In the genomic region with DNA sequence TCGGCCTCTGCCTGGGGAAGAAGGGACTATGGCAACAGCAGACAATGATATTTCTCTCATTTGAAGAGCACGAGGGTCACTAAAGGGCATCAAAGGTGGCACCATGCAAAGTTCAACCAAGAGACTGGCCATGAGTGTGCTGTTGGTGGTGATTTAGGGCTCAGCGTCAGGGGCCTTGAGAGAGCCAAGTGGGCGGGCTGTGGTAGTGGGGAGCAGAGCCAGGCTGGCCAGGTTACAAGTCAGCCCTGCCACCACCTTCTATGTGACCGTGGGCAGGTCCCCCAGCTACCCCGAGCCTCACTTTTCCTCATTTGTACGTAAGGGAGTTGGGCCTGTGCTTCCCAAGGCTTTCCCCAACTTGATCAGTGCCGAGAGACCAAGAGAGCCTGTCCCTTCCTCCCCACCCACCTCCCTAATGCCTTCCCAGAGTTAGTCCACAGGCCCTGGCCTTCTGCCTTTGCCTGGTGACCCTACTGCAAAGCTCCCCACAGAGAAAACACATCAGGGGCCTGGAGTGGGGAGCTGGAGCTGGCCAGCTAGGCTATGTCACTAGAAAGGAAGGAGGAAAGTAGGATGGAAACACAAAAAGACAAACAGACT, we compare ENCODE assay signal across 31 cellular contexts.
DNase-seq lines count a peak whose midpoint lies in the region; ATAC-seq and TF ChIP-seq lines count a peak whose summit lies in the region.
"Had no signal": no experiment of that assay in that cellular context is flagged by ENCODE, and none has a peak within 500 bp of the region (broad histone marks: within the 10 kb centered on the region; RNA-seq: fewer than 3 reads in every experiment).

No MANE protein-coding gene starts in this region.

- peak overlapping the region; percentile 1 for H3K27ac Mint-ChIP-seq in stimulated activated memory B cell treated with anti-CD40 and anti-IgM and Interleukin-4, amounts not matched to agents 10 μg/mL and 1 μg/mL and 100 μg/mL, for 72 hours
- H3K27ac Mint-ChIP-seq in activated CD8-positive, alpha-beta T cell treated with anti-CD3 and anti-CD28 coated beads, Interleukin-2, amount 10 ng/mL, durations not matched to agents 7 days and 5 days = no peak overlapping the region
- H3K27ac Mint-ChIP-seq: B cell; HFFc6; natural killer cell; T-helper 1 cell treated with Interleukin-12 subunit alpha and Interleukin-12 subunit beta and Interleukin-4 antibody, amounts not matched to agents 30 μg/mL and 1 μg/mL, for 36 hours had no signal

- H3K27me3 Mint-ChIP-seq in stimulated activated memory B cell treated with anti-CD40 and anti-IgM and Interleukin-4, amounts not matched to agents 10 μg/mL and 1 μg/mL and 100 μg/mL, for 72 hours = no peaks in the 10 kb centered on the region
- no peaks in the 10 kb centered on the region for H3K27me3 Mint-ChIP-seq in activated CD8-positive, alpha-beta T cell treated with anti-CD3 and anti-CD28 coated beads, Interleukin-2, amount 10 ng/mL, durations not matched to agents 7 days and 5 days (ENCODE audit: low read depth)
- H3K27me3 Mint-ChIP-seq: B cell; CD4-positive, alpha-beta memory T cell; central memory CD8-positive, alpha-beta T cell had no signal

- ATAC-seq in heart right ventricle (peak in 4 of 8 donors; percentile 12 to 45 (median 18)), right cardiac atrium (no peak)
- ATAC-seq in stimulated activated memory B cell treated with anti-CD40 and anti-IgM and Interleukin-4, amounts not matched to agents 10 μg/mL and 1 μg/mL and 100 μg/mL, for 72 hours = no peak
- ATAC-seq in activated CD8-positive, alpha-beta T cell treated with anti-CD3 and anti-CD28 coated beads, Interleukin-2, amount 10 ng/mL, durations not matched to agents 7 days and 5 days = no peak
- ATAC-seq: activated CD4-positive, CD25-positive, alpha-beta regulatory T cell treated with anti-CD3 and anti-CD28 coated beads, Interleukin-2, amount 50 U/mL, for 24 hours; left colon; natural killer cell; SK-N-SH treated with all-trans-retinoic acid at 6 μM for 48 hours had no signal

- H3K4me1 ChIP-seq in heart right ventricle (peaks cover 10 to 69% (median 29%) of the 10 kb centered on the region in 9 donors), right cardiac atrium (ENCODE audit: control insufficient read depth, insufficient read depth, low read length) (no peaks in the 10 kb centered on the region), muscle layer of duodenum (ENCODE audit: control insufficient read depth in 1 of 2, insufficient read depth in 2 of 2, low read length in 2 of 2) (peaks cover 0 to 9% of the 10 kb centered on the region in 2 donors)
- H3K4me1 ChIP-seq: parathyroid adenoma, tibial artery had no signal

- intact Hi-C loops in heart right ventricle (cut with DNase I) = loop anchor here in 1 of 10 donors (5.0 kb wide), 1 partner anchor 122 kb away; the partner anchor contains the start of gene SLC26A2
- intact Hi-C loops in right cardiac atrium (cut with DNase I) = no loop called here

- no peaks in the 10 kb centered on the region for H3K4me1 Mint-ChIP-seq in stimulated activated memory B cell treated with anti-CD40 and anti-IgM and Interleukin-4, amounts not matched to agents 10 μg/mL and 1 μg/mL and 100 μg/mL, for 72 hours
- H3K4me1 Mint-ChIP-seq in activated CD8-positive, alpha-beta T cell treated with anti-CD3 and anti-CD28 coated beads, Interleukin-2, amount 10 ng/mL, durations not matched to agents 7 days and 5 days (ENCODE audit: low read depth) = no peaks in the 10 kb centered on the region
- H3K4me1 Mint-ChIP-seq: B cell; CD4-positive, alpha-beta memory T cell; central memory CD8-positive, alpha-beta T cell; natural killer cell had no signal

- H3K9me3 Mint-ChIP-seq in stimulated activated memory B cell treated with anti-CD40 and anti-IgM and Interleukin-4, amounts not matched to agents 10 μg/mL and 1 μg/mL and 100 μg/mL, for 72 hours = no peaks in the 10 kb centered on the region
- no peaks in the 10 kb centered on the region for H3K9me3 Mint-ChIP-seq in activated CD8-positive, alpha-beta T cell treated with anti-CD3 and anti-CD28 coated beads, Interleukin-2, amount 10 ng/mL, durations not matched to agents 7 days and 5 days (ENCODE audit: insufficient read depth)
- H3K9me3 Mint-ChIP-seq: CD4-positive, alpha-beta memory T cell; central memory CD8-positive, alpha-beta T cell; HFFc6; natural killer cell; T-helper 1 cell treated with Interleukin-12 subunit alpha and Interleukin-12 subunit beta and Interleukin-4 antibody, amounts not matched to agents 30 μg/mL and 1 μg/mL, for 36 hours had no signal

- no peak overlapping the region for H3K4me3 Mint-ChIP-seq in stimulated activated memory B cell treated with anti-CD40 and anti-IgM and Interleukin-4, amounts not matched to agents 10 μg/mL and 1 μg/mL and 100 μg/mL, for 72 hours
- H3K4me3 Mint-ChIP-seq in activated CD8-positive, alpha-beta T cell treated with anti-CD3 and anti-CD28 coated beads, Interleukin-2, amount 10 ng/mL, durations not matched to agents 7 days and 5 days = no peak overlapping the region
- H3K4me3 Mint-ChIP-seq: B cell; CD4-positive, alpha-beta memory T cell; central memory CD8-positive, alpha-beta T cell; HFFc6; natural killer cell; T-helper 1 cell treated with Interleukin-12 subunit alpha and Interleukin-12 subunit beta and Interleukin-4 antibody, amounts not matched to agents 30 μg/mL and 1 μg/mL, for 36 hours had no signal

- H3K27ac ChIP-seq in heart right ventricle (peak overlapping the region in 9 of 10 donors; percentile 12 to 76 (median 54)), right cardiac atrium (ENCODE audit: low read length) (no peak overlapping the region), muscle layer of duodenum (ENCODE audit: low read length) (peak overlapping the region; percentile 21)
- H3K27ac ChIP-seq: parathyroid adenoma, PC-9, tibial artery had no signal

- POLR2A ChIA-PET in activated CD8-positive, alpha-beta T cell treated with anti-CD3 and anti-CD28 coated beads, Interleukin-2, amount 10 ng/mL, durations not matched to agents 7 days and 5 days (lab: Charles Lee) = no interaction called here

- H3K9me3 ChIP-seq in heart right ventricle = no peaks in the 10 kb centered on the region
- no peaks in the 10 kb centered on the region for H3K9me3 ChIP-seq in right cardiac atrium (ENCODE audit: control insufficient read depth, low read length)
- H3K9me3 ChIP-seq in muscle layer of duodenum (ENCODE audit: control insufficient read depth in 1 of 2, low read length in 2 of 2) = no peaks in the 10 kb centered on the region
- H3K9me3 ChIP-seq: MG63, tibial artery had no signal

- peaks cover 0 to 100% (median 46%) of the 10 kb centered on the region in 9 donors for H3K36me3 ChIP-seq in heart right ventricle
- peaks cover 31 to 43% of the 10 kb centered on the region in 2 donors for H3K36me3 ChIP-seq in muscle layer of duodenum (ENCODE audit: control insufficient read depth in 1 of 2, insufficient read depth in 2 of 2, low read length in 2 of 2)
- H3K36me3 ChIP-seq: MG63 had no signal

- CTCF ChIA-PET in activated CD8-positive, alpha-beta T cell treated with anti-CD3 and anti-CD28 coated beads, Interleukin-2, amount 10 ng/mL, durations not matched to agents 7 days and 5 days (lab: Charles Lee) = interaction anchor here (13.0 kb wide), 1 partner anchor 9 kb away, joined by 163 read pairs; no protein-coding TSS in a partner anchor

- DNase-seq in heart right ventricle (no peak), right cardiac atrium (no peak), choroid plexus epithelial cell (ENCODE audit: low read depth) (peak; percentile 27), dermis blood vessel endothelial cell (no peak), hippocampal formation (lab: John Stamatoyannopoulos, UW) (no peak)
- no peak for DNase-seq in activated CD8-positive, alpha-beta T cell treated with anti-CD3 and anti-CD28 coated beads, Interleukin-2, amount 10 ng/mL, durations not matched to agents 7 days and 5 days
- DNase-seq: activated CD4-positive, alpha-beta T cell treated with anti-CD3 and anti-CD28 coated beads, Interleukin-2, amount 50 U/mL, for 4 hours; activated naive CD4-positive, alpha-beta T cell treated with Interleukin-2 at 50 U/mL for 16 hours; CD4-positive, alpha-beta memory T cell; foreskin melanocyte; HFFc6; KG1; left colon; MG63; natural killer cell; NCI-H1105; NCI-H1930; NCI-H524; PC-9; Right ventricle myocardium superior; stimulated activated CD4-positive, alpha-beta T cell treated with anti-CD3 and anti-CD28 coated beads, Interleukin-12 subunit alpha, Interleukin-12 subunit beta, amount 100 ng/mL, for 4 hours; stimulated activated CD4-positive, alpha-beta T cell treated with anti-CD3 and anti-CD28 coated beads, Interleukin-2, amount 100 ng/mL, for 48 hours; tibial artery had no signal

- H3K27me3 ChIP-seq in heart right ventricle (no peaks in the 10 kb centered on the region), right cardiac atrium (ENCODE audit: control insufficient read depth, insufficient read depth) (no peaks in the 10 kb centered on the region), muscle layer of duodenum (ENCODE audit: low read depth, low read length) (no peaks in the 10 kb centered on the region)
- H3K27me3 ChIP-seq: MG63, tibial artery had no signal

- WGBS in heart right ventricle, 2 donors = 65% methylated on average over 8 of the region's 8 CpGs
- WGBS in right cardiac atrium = 84% methylated on average over 8 of the region's 8 CpGs

- peaks cover 60% of the 10 kb centered on the region for H3K36me3 Mint-ChIP-seq in stimulated activated memory B cell treated with anti-CD40 and anti-IgM and Interleukin-4, amounts not matched to agents 10 μg/mL and 1 μg/mL and 100 μg/mL, for 72 hours
- H3K36me3 Mint-ChIP-seq in activated CD8-positive, alpha-beta T cell treated with anti-CD3 and anti-CD28 coated beads, Interleukin-2, amount 10 ng/mL, durations not matched to agents 7 days and 5 days (ENCODE audit: low read depth) = peaks cover 12% of the 10 kb centered on the region
- H3K36me3 Mint-ChIP-seq: natural killer cell had no signal

- TF ChIP-seq CTCF in heart right ventricle (IDR thresholded peaks at IDR 0.05) (no peak), choroid plexus epithelial cell (conservative IDR thresholded peaks at IDR 0.05; ENCODE audit: low read depth, low read length) (no peak)

- no peak overlapping the region for H3K4me3 ChIP-seq in heart right ventricle
- H3K4me3 ChIP-seq in right cardiac atrium (ENCODE audit: low read length) = no peak overlapping the region
- H3K4me3 ChIP-seq in choroid plexus epithelial cell (ENCODE audit: low read depth, low read length) = no peak overlapping the region
- H3K4me3 ChIP-seq in muscle layer of duodenum (ENCODE audit: low read depth in 1 of 2, low read length in 2 of 2) = no peak overlapping the region
- H3K4me3 ChIP-seq: MG63, PC-9, tibial artery had no signal
